1 cellular context compared by ENCODE assay signal in genomic region chr5:141320225-141321169, GRCh38.
TF ChIP-seq lines count a peak whose summit lies in the region.

TSS of gene TAF7 (minus strand) at chr5:141320784. CDS start at chr5:141320044, 740 bp downstream.

TF ChIP-seq in HepG2, 621 proteins besides CTCF, POLR2A, EP300 and RAD21 (continued from another document and continues in another):
- TF ChIP-seq GATA4 (IDR thresholded peaks at IDR 0.05; ENCODE audit: borderline replicate concordance, low read depth) (peak; percentile 36; the same call in 1 of the 2 replicates), ZNF598 (CRISPR knock-in tag; IDR thresholded peaks at IDR 0.05; ENCODE audit: borderline replicate concordance) (peak; percentile 87; the same call in 1 of the 2 replicates), THAP11 (CRISPR knock-in tag; IDR thresholded peaks at IDR 0.05) (peak; percentile 84), NCOA1 (CRISPR knock-in tag; IDR thresholded peaks at IDR 0.05) (peak; percentile 66; the same call in 1 of the 2 replicates), SMAD3 (CRISPR knock-in tag; IDR thresholded peaks at IDR 0.05) (0 out of 2 replicates have a peak, but pooled peaks have one; percentile 59), PBX3 (CRISPR knock-in tag; IDR thresholded peaks at IDR 0.05; ENCODE audit: borderline replicate concordance) (peak; percentile 88; the same call in 1 of the 2 replicates), GTF2F1 (IDR thresholded peaks at IDR 0.05; ENCODE audit: low read length) (peak; percentile 98), ZBTB1 (CRISPR knock-in tag; IDR thresholded peaks at IDR 0.05; ENCODE audit: borderline replicate concordance) (no peak), CSRNP2 (CRISPR knock-in tag; conservative IDR thresholded peaks at IDR 0.05; ENCODE audit: low read depth) (no peak), FOXJ3 (CRISPR knock-in tag; IDR thresholded peaks at IDR 0.05; ENCODE audit: borderline replicate concordance) (peak; percentile 37; the same call in 1 of the 2 replicates), MZF1 (CRISPR knock-in tag; IDR thresholded peaks at IDR 0.05; ENCODE audit: borderline replicate concordance) (no peak), ZNF839 (CRISPR knock-in tag; IDR thresholded peaks at IDR 0.05; ENCODE audit: borderline replicate concordance) (0 out of 2 replicates have a peak, but pooled peaks have one; percentile 51), IRF1 (CRISPR knock-in tag; IDR thresholded peaks at IDR 0.05; ENCODE audit: low read depth) (no peak), BRF2 (CRISPR knock-in tag; IDR thresholded peaks at IDR 0.05) (peak; percentile 51; the same call in 1 of the 2 replicates), WIZ (CRISPR knock-in tag; IDR thresholded peaks at IDR 0.05) (0 out of 2 replicates have a peak, but pooled peaks have one; percentile 30), ZBTB40 (IDR thresholded peaks at IDR 0.05) (no peak; the same call in 1 of the 2 replicates), ZBTB40 (CRISPR knock-in tag; IDR thresholded peaks at IDR 0.05) (peak; percentile 79), ATF4 (CRISPR knock-in tag; IDR thresholded peaks at IDR 0.05) (peak in 1 of 2 experiments; percentile 33; a peak in 1 of 4 replicates), ZBTB33 (CRISPR knock-in tag; IDR thresholded peaks at IDR 0.05) (no peak), HINFP (CRISPR knock-in tag; IDR thresholded peaks at IDR 0.05; ENCODE audit: low read depth) (no peak), HDAC1 (CRISPR knock-in tag; IDR thresholded peaks at IDR 0.05) (peak; percentile 59), TIGD3 (CRISPR knock-in tag; IDR thresholded peaks at IDR 0.05; ENCODE audit: borderline replicate concordance) (no peak), GABPA (IDR thresholded peaks at IDR 0.05; ENCODE audit: low read depth, low read length) (peak; percentile 81), GABPA (CRISPR knock-in tag; IDR thresholded peaks at IDR 0.05; ENCODE audit: low read depth) (peak; percentile 93), ZBTB34 (CRISPR knock-in tag; IDR thresholded peaks at IDR 0.05) (peak; percentile 44; the same call in 1 of the 2 replicates), ZNF737 (CRISPR knock-in tag; IDR thresholded peaks at IDR 0.05; ENCODE audit: borderline replicate concordance) (no peak), ONECUT2 (CRISPR knock-in tag; IDR thresholded peaks at IDR 0.05) (no peak), ZNF770 (CRISPR knock-in tag; IDR thresholded peaks at IDR 0.05) (0 out of 2 replicates have a peak, but pooled peaks have one; percentile 40), ZNF644 (CRISPR knock-in tag; IDR thresholded peaks at IDR 0.05; ENCODE audit: low read depth) (0 out of 2 replicates have a peak, but pooled peaks have one; percentile 59)
